In the genomic region with DNA sequence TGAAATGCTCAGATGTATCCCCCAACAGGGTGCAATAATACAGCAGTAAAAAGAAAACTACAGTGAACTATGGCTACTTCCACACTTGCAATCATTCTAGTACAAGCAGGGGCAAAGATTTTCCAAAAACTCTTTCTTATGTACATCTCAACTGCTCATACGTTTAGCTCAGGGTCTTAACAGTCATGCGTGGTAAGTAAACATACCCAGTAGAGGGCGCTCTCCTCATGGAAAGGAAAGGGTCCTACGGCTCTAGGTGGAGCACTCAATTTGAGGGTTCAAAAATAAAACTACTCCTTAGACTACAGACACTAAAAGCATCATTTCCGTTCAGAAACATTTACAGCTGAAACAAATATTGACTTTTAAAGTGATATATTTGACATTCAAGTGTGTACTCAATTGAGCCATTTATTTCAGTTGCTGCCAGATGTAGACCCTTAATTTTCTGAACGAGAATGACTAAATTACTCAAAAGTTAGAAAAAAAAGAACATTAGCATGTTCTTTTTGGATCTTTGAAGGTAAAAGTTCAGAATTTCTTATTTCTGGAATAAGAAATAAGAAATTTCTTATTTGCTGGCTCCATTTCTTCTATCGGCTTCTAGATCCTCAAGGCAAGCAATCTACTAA, we compare ENCODE assay signal across 8 cellular contexts.
DNase-seq lines count a peak whose midpoint lies in the region; ATAC-seq, FAIRE-seq and TF ChIP-seq lines count a peak whose summit lies in the region.

No MANE protein-coding gene starts in this region.

- H3K4me3 Mint-ChIP-seq in stimulated activated memory B cell treated with anti-CD40 and anti-IgM and Interleukin-4, amounts not matched to agents 10 μg/mL and 1 μg/mL and 100 μg/mL, for 72 hours: no peak overlapping the region

- H3K27ac Mint-ChIP-seq in stimulated activated memory B cell treated with anti-CD40 and anti-IgM and Interleukin-4, amounts not matched to agents 10 μg/mL and 1 μg/mL and 100 μg/mL, for 72 hours: no peak overlapping the region

- H3K36me3 ChIP-seq in effector memory CD4-positive, alpha-beta T cell (ENCODE audit: control insufficient read depth, insufficient read depth, low read length): no peaks in the 10 kb centered on the region

- no peak for TF ChIP-seq POLR2A in GM12891 (IDR thresholded peaks at IDR 0.05; ENCODE audit: low read depth, low read length)

- no peaks in the 10 kb centered on the region for H3K9me3 ChIP-seq in AG04450 (ENCODE audit: control insufficient read depth, insufficient read depth, low read length)
- no peaks in the 10 kb centered on the region for H3K9me3 ChIP-seq in effector memory CD4-positive, alpha-beta T cell (ENCODE audit: control insufficient read depth, low read length)

- POLR2A ChIA-PET in AG04450 (lab: Yijun Ruan, JAX): no interaction called here

- peak; percentile 71 for TF ChIP-seq CTCF in AG04450 (IDR thresholded peaks at IDR 0.05; ENCODE audit: low read depth, low read length)

- no peaks in the 10 kb centered on the region for H3K36me3 Mint-ChIP-seq in stimulated activated memory B cell treated with anti-CD40 and anti-IgM and Interleukin-4, amounts not matched to agents 10 μg/mL and 1 μg/mL and 100 μg/mL, for 72 hours

- H3K4me1 Mint-ChIP-seq in stimulated activated memory B cell treated with anti-CD40 and anti-IgM and Interleukin-4, amounts not matched to agents 10 μg/mL and 1 μg/mL and 100 μg/mL, for 72 hours: no peaks in the 10 kb centered on the region

- H3K4me1 ChIP-seq in effector memory CD4-positive, alpha-beta T cell (ENCODE audit: control insufficient read depth, insufficient read depth, low read length, poor library complexity, severe bottlenecking): no peaks in the 10 kb centered on the region

- CTCF ChIA-PET in AG04450 (lab: Charles Lee): interaction anchor here (0.5 to 1.8 kb wide), 29 partner anchors 8 to 1285 kb away, joined by 3 to 20 read pairs (median 4); no protein-coding TSS in a partner anchor

- H3K9me3 Mint-ChIP-seq in stimulated activated memory B cell treated with anti-CD40 and anti-IgM and Interleukin-4, amounts not matched to agents 10 μg/mL and 1 μg/mL and 100 μg/mL, for 72 hours: no peaks in the 10 kb centered on the region

- no peak overlapping the region for H3K27ac ChIP-seq in AG04450 (ENCODE audit: low read depth, low read length)
- H3K27ac ChIP-seq in effector memory CD4-positive, alpha-beta T cell (ENCODE audit: insufficient read depth, low read length, poor library complexity, severe bottlenecking): no peak overlapping the region

- no peak overlapping the region for H3K4me3 ChIP-seq in AG04450 (ENCODE audit: low read depth, low read length)
- H3K4me3 ChIP-seq in effector memory CD4-positive, alpha-beta T cell (ENCODE audit: insufficient read depth, low read depth, low read length, poor library complexity, severe bottlenecking): no peak overlapping the region

- H3K27me3 ChIP-seq in AG04450 (ENCODE audit: control insufficient read depth, insufficient read depth, low read length): no peaks in the 10 kb centered on the region
- no peaks in the 10 kb centered on the region for H3K27me3 ChIP-seq in effector memory CD4-positive, alpha-beta T cell (replicated peaks; ENCODE audit: control insufficient read depth, insufficient read depth, low read length, poor library complexity, severe bottlenecking)

- DNase-seq in AG04450 (ENCODE audit: low read depth, low spot score): no peak
- peak; percentile 21 for DNase-seq in GM12891 (ENCODE audit: insufficient read length, low spot score)
- DNase-seq in NAMALWA (ENCODE audit: low spot score): peak; percentile 68
- peak; percentile 36 for DNase-seq in SK-N-DZ (ENCODE audit: low spot score)
- peak; percentile 17 for DNase-seq in germinal center (ENCODE audit: low spot score)
- DNase-seq in effector memory CD4-positive, alpha-beta T cell: no peak

- FAIRE-seq in GM12891 (lab: Jason Lieb, UNC): peak; percentile 38

- H3K27me3 Mint-ChIP-seq in stimulated activated memory B cell treated with anti-CD40 and anti-IgM and Interleukin-4, amounts not matched to agents 10 μg/mL and 1 μg/mL and 100 μg/mL, for 72 hours: no peaks in the 10 kb centered on the region

- ATAC-seq in HG02642 (IDR thresholded peaks at IDR 0.05; ENCODE audit: poor library complexity, unreplicated experiment): peak; percentile 82
- ATAC-seq in stimulated activated memory B cell treated with anti-CD40 and anti-IgM and Interleukin-4, amounts not matched to agents 10 μg/mL and 1 μg/mL and 100 μg/mL, for 72 hours: no peak

TF ChIP-seq in GM12891, 5 proteins besides CTCF, POLR2A, EP300 and RAD21:
- TF ChIP-seq POU2F2 (IDR thresholded peaks at IDR 0.05; ENCODE audit: low read depth, low read length) (no peak), SPI1 (IDR thresholded peaks at IDR 0.05; ENCODE audit: low read depth, low read length) (no peak), PAX5 (IDR thresholded peaks at IDR 0.05; ENCODE audit: insufficient read depth, low read length, severe bottlenecking) (no peak), POLR2AphosphoS5 (IDR thresholded peaks at IDR 0.05; ENCODE audit: low read depth, low read length) (no peak), TAF1 (IDR thresholded peaks at IDR 0.05; ENCODE audit: low read depth, low read length) (no peak)
TF ChIP-seq in GM12891: peak in this region for 0.

Comparison
In these comparisons a context has a peak if more than half of its experiments do, and no peak if none do; other contexts are left out.
1. DNase-seq: peak in GM12891 (single experiment), NAMALWA (single experiment), SK-N-DZ (single experiment) and germinal center (single experiment); none in AG04450 (single experiment) and effector memory CD4-positive, alpha-beta T cell (0 of 3).